ENCODE assay signal across 1 cellular context in genomic region chr20:7714549-7714948, GRCh38.
TF ChIP-seq lines count a peak whose summit lies in the region.

No MANE protein-coding gene starts in this region.

TF ChIP-seq in HepG2, 621 proteins besides CTCF, POLR2A, EP300 and RAD21 (continued from another document and continues in another):
- no peak for TF ChIP-seq ZNF609 (CRISPR knock-in tag; IDR thresholded peaks at IDR 0.05; ENCODE audit: borderline replicate concordance)
- TF ChIP-seq MBD4 (IDR thresholded peaks at IDR 0.05; ENCODE audit: borderline replicate concordance, low read length), result no peak
- TF ChIP-seq ZNF850 (CRISPR knock-in tag; conservative IDR thresholded peaks at IDR 0.05), result no peak
- TF ChIP-seq PITX1 (CRISPR knock-in tag; IDR thresholded peaks at IDR 0.05), result no peak
- TF ChIP-seq HNF4G (IDR thresholded peaks at IDR 0.05; ENCODE audit: borderline replicate concordance, low read depth, low read length), result no peak
- no peak for TF ChIP-seq HNF4G (CRISPR knock-in tag; IDR thresholded peaks at IDR 0.05; ENCODE audit: borderline replicate concordance, low read depth)
- peak; percentile 88 for TF ChIP-seq HNRNPUL1 (IDR thresholded peaks at IDR 0.05; ENCODE audit: low read depth, low read length)
- TF ChIP-seq DBP (CRISPR knock-in tag; IDR thresholded peaks at IDR 0.05; ENCODE audit: not compliant biosample characterization), result no peak
- no peak for TF ChIP-seq ATRX (CRISPR knock-in tag; IDR thresholded peaks at IDR 0.05; ENCODE audit: borderline replicate concordance)
- no peak for TF ChIP-seq DR1 (CRISPR knock-in tag; IDR thresholded peaks at IDR 0.05)
- TF ChIP-seq ZMYM4 (CRISPR knock-in tag; IDR thresholded peaks at IDR 0.05), result peak; percentile 90
- no peak for TF ChIP-seq ZNF484 (CRISPR knock-in tag; IDR thresholded peaks at IDR 0.05; ENCODE audit: borderline replicate concordance, low read depth)
- TF ChIP-seq PHF5A (CRISPR knock-in tag; IDR thresholded peaks at IDR 0.05; ENCODE audit: low read depth, unreplicated experiment), result no peak
- TF ChIP-seq FOSL1 (CRISPR knock-in tag; IDR thresholded peaks at IDR 0.05; ENCODE audit: borderline replicate concordance), result no peak
- TF ChIP-seq ZNF549 (CRISPR knock-in tag; IDR thresholded peaks at IDR 0.05), result no peak
- TF ChIP-seq ATAD3A (CRISPR knock-in tag; IDR thresholded peaks at IDR 0.05), result no peak
- TF ChIP-seq HNF4A (CRISPR knock-in tag; IDR thresholded peaks at IDR 0.05), result 0 out of 2 replicates have a peak, but pooled peaks have one; percentile 20
- no peak for TF ChIP-seq SOX6 (IDR thresholded peaks at IDR 0.05)
- no peak for TF ChIP-seq SOX6 (CRISPR knock-in tag; IDR thresholded peaks at IDR 0.05)
- TF ChIP-seq JUND (CRISPR knock-in tag; IDR thresholded peaks at IDR 0.05), result no peak
- no peak for TF ChIP-seq HOXA5 (CRISPR knock-in tag; IDR thresholded peaks at IDR 0.05)
- no peak for TF ChIP-seq ADNP (CRISPR knock-in tag; IDR thresholded peaks at IDR 0.05)
- peak; percentile 71 for TF ChIP-seq PAXIP1 (CRISPR knock-in tag; conservative IDR thresholded peaks at IDR 0.05)
- TF ChIP-seq JUNB (CRISPR knock-in tag; IDR thresholded peaks at IDR 0.05; ENCODE audit: borderline replicate concordance), result no peak
- TF ChIP-seq HMGXB3 (CRISPR knock-in tag; IDR thresholded peaks at IDR 0.05; ENCODE audit: borderline replicate concordance), result no peak
- no peak for TF ChIP-seq TBX3 (IDR thresholded peaks at IDR 0.05; ENCODE audit: borderline replicate concordance)
- no peak for TF ChIP-seq ZNF468 (CRISPR knock-in tag; IDR thresholded peaks at IDR 0.05)
- TF ChIP-seq TARDBP (CRISPR knock-in tag; IDR thresholded peaks at IDR 0.05), result peak; percentile 54; the same call in 1 of the 2 replicates
- no peak for TF ChIP-seq ZNF24 (IDR thresholded peaks at IDR 0.05)
- no peak for TF ChIP-seq ARID5B (CRISPR knock-in tag; IDR thresholded peaks at IDR 0.05)
- TF ChIP-seq ZNF331 (CRISPR knock-in tag; IDR thresholded peaks at IDR 0.05), result 0 out of 2 replicates have a peak, but pooled peaks have one; percentile 37
- TF ChIP-seq ATM (IDR thresholded peaks at IDR 0.05; ENCODE audit: borderline replicate concordance), result no peak
- no peak for TF ChIP-seq BCLAF1 (IDR thresholded peaks at IDR 0.05)
